Comparison of ENCODE assay signal across 9 cellular contexts in the genomic region with DNA sequence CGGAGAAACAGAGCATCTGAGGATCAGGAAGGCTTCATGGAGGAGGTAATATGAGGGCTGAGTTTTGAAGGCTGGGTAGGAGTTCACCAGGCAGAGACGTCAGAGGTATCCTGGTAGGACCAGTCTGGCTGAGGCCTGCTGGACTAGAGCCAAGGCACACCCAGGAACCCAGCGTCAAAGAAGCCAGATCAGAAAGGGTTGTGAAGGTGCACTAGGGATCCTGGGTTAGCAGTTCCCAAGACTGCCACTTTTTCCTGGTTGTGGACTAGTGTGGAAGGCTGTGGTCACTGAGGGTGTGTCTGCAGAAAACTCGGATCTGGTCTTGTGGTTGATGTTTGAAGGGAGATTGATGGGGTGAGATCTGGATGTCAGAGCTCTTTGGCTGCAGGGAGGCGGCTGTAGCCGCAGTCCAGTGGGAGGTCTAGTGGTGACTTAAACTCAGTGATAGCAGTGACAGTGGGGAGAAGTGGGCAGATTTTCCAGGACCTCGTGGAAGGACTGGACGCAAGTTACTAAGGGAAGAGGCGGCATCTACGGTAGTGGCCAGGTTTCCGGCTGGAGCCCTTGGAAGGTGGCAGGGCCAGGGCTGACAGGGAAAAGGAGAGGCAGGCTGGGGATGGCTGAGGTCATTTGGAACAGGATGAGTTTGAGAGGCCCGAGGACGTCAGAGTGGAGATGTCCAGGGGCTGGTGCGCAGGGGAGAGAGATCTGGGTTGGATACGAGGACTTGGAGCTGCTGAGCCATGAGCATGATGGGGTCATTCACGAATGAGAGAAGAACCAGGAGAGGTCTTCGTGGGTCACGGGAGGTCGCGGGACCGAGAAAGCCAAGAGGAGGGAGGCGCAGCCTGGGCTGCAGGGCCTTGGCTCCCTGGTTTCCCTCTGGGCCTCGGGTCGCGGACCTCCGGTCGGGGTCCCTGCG. TPM values are rescaled to one million over a fixed set of nuclear protein-coding genes. Genes with fewer than 3 reads are reported as not detected.
DNase-seq lines count a peak whose midpoint lies in the region; ATAC-seq, FAIRE-seq and TF ChIP-seq lines count a peak whose summit lies in the region.
"Had no signal": no experiment of that assay in that cellular context is flagged by ENCODE, and none has a peak within 500 bp of the region (broad histone marks: within the 10 kb centered on the region; RNA-seq: fewer than 3 reads in every experiment).

No MANE protein-coding gene starts in this region.

- TF ChIP-seq CTCF in HEK293 (tag by site-specific recombination; IDR thresholded peaks at IDR 0.05) (no peak), WERI-Rb-1 (IDR thresholded peaks at IDR 0.05; ENCODE audit: low read depth, low read length) (no peak), foreskin fibroblast (IDR thresholded peaks at IDR 0.05; ENCODE audit: low read depth, low read length) (no peak), pancreas (IDR thresholded peaks at IDR 0.05) (no peak)

- CTCF ChIA-PET in HEK293 (lab: Yijun Ruan, JAX) = interaction anchor here (0.6 to 1.3 kb wide), 3 partner anchors 26 to 393 kb away, joined by 3 to 4 read pairs (median 3); no protein-coding TSS in a partner anchor

- DNase-seq in AG20443 (ENCODE audit: low spot score) = peak; percentile 36
- DNase-seq in WERI-Rb-1 = no peak
- DNase-seq in foreskin fibroblast = peak in 1 of 2 donors; percentile 68
- peak; percentile 41 to 72 (median 58) for DNase-seq in pancreas
- DNase-seq in KBM-7 = no peak

- H3K27me3 ChIP-seq in WERI-Rb-1 (ENCODE audit: insufficient read depth, low read depth, severe bottlenecking) = no peaks in the 10 kb centered on the region
- H3K27me3 ChIP-seq in pancreas = no peaks in the 10 kb centered on the region

- intact Hi-C loops in pancreas (cut with DNase I) = no loop called here

- H3K36me3 ChIP-seq in HEK293 (ENCODE audit: control insufficient read depth in 2 of 2, insufficient read depth in 1 of 2, low read length in 2 of 2) (peaks cover 0 to 59% of the 10 kb centered on the region in 2 experiments; a peak in 2 of 3 replicates), WERI-Rb-1 (peaks cover 52% of the 10 kb centered on the region), pancreas (peaks cover under 1 to 25% (median 9%) of the 10 kb centered on the region in 3 donors)

- H3K4me3 ChIP-seq in HEK293 (ENCODE audit: low read depth, low read length) (peak overlapping the region; percentile 28), WERI-Rb-1 (ENCODE audit: low read depth, low read length) (peak overlapping the region; percentile 39), foreskin fibroblast (ENCODE audit: low read depth in 1 of 2, low read length in 2 of 2) (peak overlapping the region; percentile 39 to 61), pancreas (peak overlapping the region in 3 of 4 donors; percentile 37 to 51 (median 37))

- in situ Hi-C loops in KBM-7 (cut with MboI; ENCODE audit: low pct_unique_long_range_greater_than_20kb, low sequenced_read_pairs) = no loop called here

- peak; percentile 0 to 3 (median 0) for ATAC-seq in pancreas
- no peak for ATAC-seq in HG02870 (IDR thresholded peaks at IDR 0.05; ENCODE audit: unreplicated experiment)
- no peak for ATAC-seq in HG02759 (IDR thresholded peaks at IDR 0.05; ENCODE audit: unreplicated experiment)

- POLR2A ChIA-PET in HEK293 (lab: Yijun Ruan, JAX) = interaction anchor here (1.1 to 6.5 kb wide), 6 partner anchors 9 to 61 kb away, joined by 4 to 50 read pairs (median 9); partner anchors contain the start of genes KAT5, MAP3K11, PCNX3 and RELA

- H3K4me1 ChIP-seq in HEK293 (ENCODE audit: control insufficient read depth, insufficient read depth, low read length) = peaks cover 8% of the 10 kb centered on the region
- H3K4me1 ChIP-seq in pancreas = peaks cover 13 to 16% (median 14%) of the 10 kb centered on the region in 3 donors

- peak overlapping the region; percentile 54; the same call in 1 of the 2 replicates for H3K27ac ChIP-seq in HEK293 (ENCODE audit: extremely low read depth, low read depth, low read length)
- peak overlapping the region; percentile 94 for H3K27ac ChIP-seq in WERI-Rb-1
- H3K27ac ChIP-seq in pancreas = peak overlapping the region; percentile 86 to 96 (median 93)

- H3K9me3 ChIP-seq in HEK293 (ENCODE audit: control insufficient read depth, insufficient read depth, low read depth, low read length) (no peaks in the 10 kb centered on the region), WERI-Rb-1 (ENCODE audit: severe bottlenecking) (no peaks in the 10 kb centered on the region), pancreas (no peaks in the 10 kb centered on the region)

- 36 to 50% methylated on average over 18 to 28 of the region's 28 CpGs for WGBS in pancreas, 2 donors

- no peak for FAIRE-seq in pancreas (lab: Jason Lieb, UNC)

TF ChIP-seq in HEK293, 187 proteins besides CTCF, POLR2A, EP300 and RAD21:
- TF ChIP-seq GLIS1 (tag by site-specific recombination; IDR thresholded peaks at IDR 0.05) (0 out of 2 replicates have a peak, but pooled peaks have one; percentile 23), KLF7 (tag by site-specific recombination; IDR thresholded peaks at IDR 0.05; ENCODE audit: borderline replicate concordance) (no peak), ZBTB10 (tag by site-specific recombination; IDR thresholded peaks at IDR 0.05) (no peak), ZBTB17 (tag by site-specific recombination; IDR thresholded peaks at IDR 0.05) (peak; percentile 66), ZNF114 (tag by site-specific recombination; IDR thresholded peaks at IDR 0.05) (no peak), ZFP3 (tag by site-specific recombination; IDR thresholded peaks at IDR 0.05; ENCODE audit: low read depth) (peak; percentile 96), BCL11B (tag by site-specific recombination; IDR thresholded peaks at IDR 0.05; ENCODE audit: low read depth) (0 out of 2 replicates have a peak, but pooled peaks have one; percentile 37), ZNF223 (tag by site-specific recombination; IDR thresholded peaks at IDR 0.05) (no peak), ZNF341 (tag by site-specific recombination; IDR thresholded peaks at IDR 0.05; ENCODE audit: low read depth) (no peak), ZBTB48 (tag by site-specific recombination; IDR thresholded peaks at IDR 0.05) (0 out of 2 replicates have a peak, but pooled peaks have one; percentile 21), ZNF600 (tag by site-specific recombination; IDR thresholded peaks at IDR 0.05) (peak; percentile 84)
- TF ChIP-seq, protein P1, sequence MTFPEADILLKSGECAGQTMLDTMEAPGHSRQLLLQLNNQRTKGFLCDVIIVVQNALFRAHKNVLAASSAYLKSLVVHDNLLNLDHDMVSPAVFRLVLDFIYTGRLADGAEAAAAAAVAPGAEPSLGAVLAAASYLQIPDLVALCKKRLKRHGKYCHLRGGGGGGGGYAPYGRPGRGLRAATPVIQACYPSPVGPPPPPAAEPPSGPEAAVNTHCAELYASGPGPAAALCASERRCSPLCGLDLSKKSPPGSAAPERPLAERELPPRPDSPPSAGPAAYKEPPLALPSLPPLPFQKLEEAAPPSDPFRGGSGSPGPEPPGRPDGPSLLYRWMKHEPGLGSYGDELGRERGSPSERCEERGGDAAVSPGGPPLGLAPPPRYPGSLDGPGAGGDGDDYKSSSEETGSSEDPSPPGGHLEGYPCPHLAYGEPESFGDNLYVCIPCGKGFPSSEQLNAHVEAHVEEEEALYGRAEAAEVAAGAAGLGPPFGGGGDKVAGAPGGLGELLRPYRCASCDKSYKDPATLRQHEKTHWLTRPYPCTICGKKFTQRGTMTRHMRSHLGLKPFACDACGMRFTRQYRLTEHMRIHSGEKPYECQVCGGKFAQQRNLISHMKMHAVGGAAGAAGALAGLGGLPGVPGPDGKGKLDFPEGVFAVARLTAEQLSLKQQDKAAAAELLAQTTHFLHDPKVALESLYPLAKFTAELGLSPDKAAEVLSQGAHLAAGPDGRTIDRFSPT (tag by site-specific recombination; IDR thresholded peaks at IDR 0.05) = no peak
- TF ChIP-seq, protein P2, sequence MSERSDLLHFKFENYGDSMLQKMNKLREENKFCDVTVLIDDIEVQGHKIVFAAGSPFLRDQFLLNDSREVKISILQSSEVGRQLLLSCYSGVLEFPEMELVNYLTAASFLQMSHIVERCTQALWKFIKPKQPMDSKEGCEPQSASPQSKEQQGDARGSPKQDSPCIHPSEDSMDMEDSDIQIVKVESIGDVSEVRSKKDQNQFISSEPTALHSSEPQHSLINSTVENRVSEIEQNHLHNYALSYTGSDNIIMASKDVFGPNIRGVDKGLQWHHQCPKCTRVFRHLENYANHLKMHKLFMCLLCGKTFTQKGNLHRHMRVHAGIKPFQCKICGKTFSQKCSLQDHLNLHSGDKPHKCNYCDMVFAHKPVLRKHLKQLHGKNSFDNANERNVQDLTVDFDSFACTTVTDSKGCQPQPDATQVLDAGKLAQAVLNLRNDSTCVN (tag by site-specific recombination; optimal IDR thresholded peaks at IDR 0.05) = peak; percentile 7

RNA-seq across cellular contexts. Expression of gene RELA, which starts 10.9 kb away (rescaled TPM):
- total RNA-seq in pancreas = 10 to 100 TPM; 29.8 to 42.2 (median 34.6) TPM
- polyA plus RNA-seq in pancreas = 10 to 100 TPM; 37.3 to 46.6 TPM

RNA-seq across cellular contexts. Expression of gene SIPA1, which starts 13.9 kb away (rescaled TPM):
- total RNA-seq in pancreas = 10 to 100 TPM; 11.2 to 38.2 (median 21.2) TPM
- 10 to 100 TPM; 42.3 to 52.2 TPM for polyA plus RNA-seq in pancreas

RNA-seq across cellular contexts. Expression of gene PCNX3, which starts 36.3 kb away (rescaled TPM):
- total RNA-seq in pancreas = 10 to 100 TPM; 13.5 to 21.5 (median 17.3) TPM
- 10 to 100 TPM; 21.7 to 26.3 TPM for polyA plus RNA-seq in pancreas

RNA-seq across cellular contexts. Expression of gene MAP3K11, which starts 37.8 kb away (rescaled TPM):
- 10 to 100 TPM; 23.2 to 40.6 (median 26.7) TPM for total RNA-seq in pancreas
- polyA plus RNA-seq in pancreas = 10 to 100 TPM; 75.5 to 84.7 TPM

RNA-seq across cellular contexts. Expression of gene KCNK7, which starts 56.2 kb away (rescaled TPM):
- under 1 TPM in 3 of 6 donors, not detected in 3; 0.19 to 0.84 (median 0.28) TPM for total RNA-seq in pancreas
- 1 to 10 TPM in 1 of 2 donors, under 1 TPM in 1; 0.91 to 1.6 TPM for polyA plus RNA-seq in pancreas
- total RNA-seq: HT1080 had no signal

Comparison
In these comparisons a context has a peak if more than half of its experiments do, and no peak if none do; other contexts are left out.
1. DNase-seq: peak in AG20443 (single experiment) and pancreas (6 of 6); none in WERI-Rb-1 (single experiment) and KBM-7 (single experiment).
2. ATAC-seq: peak in pancreas (4 of 4); none in HG02870 (single experiment) and HG02759 (single experiment).
3. Peak in every context shown above with its lines, with median percentiles within 50 percentile points of each other: H3K27ac ChIP-seq and H3K4me3 ChIP-seq.